ENCODE assay signal across 8 cellular contexts in genomic region chr14:49586673-49587460, GRCh38. TPM values are rescaled to one million over a fixed set of nuclear protein-coding genes. Genes with fewer than 3 reads are reported as not detected.
DNase-seq lines count a peak whose midpoint lies in the region; ATAC-seq, FAIRE-seq and TF ChIP-seq lines count a peak whose summit lies in the region.

No MANE protein-coding gene starts in this region.

- H3K4me3 Mint-ChIP-seq in activated naive CD4-positive, alpha-beta T cell treated with anti-CD3 and anti-CD28 coated beads for 36 hours: peak overlapping the region; percentile 87

- peaks cover 3% of the 10 kb centered on the region for H3K27me3 Mint-ChIP-seq in activated naive CD4-positive, alpha-beta T cell treated with anti-CD3 and anti-CD28 coated beads for 36 hours (ENCODE audit: low read depth)

- H3K9me3 Mint-ChIP-seq in activated naive CD4-positive, alpha-beta T cell treated with anti-CD3 and anti-CD28 coated beads for 36 hours: no peaks in the 10 kb centered on the region

- FAIRE-seq in frontal cortex (lab: Jason Lieb, UNC) (peak; percentile 54), GM12892 (lab: Jason Lieb, UNC) (no peak)

- peak; percentile 29 for ATAC-seq in GM21737 (IDR thresholded peaks at IDR 0.05; ENCODE audit: unreplicated experiment)
- peak; percentile 44 for ATAC-seq in omental fat pad (ENCODE audit: low FRiP score)

- no peak for TF ChIP-seq POLR2A in GM12892 (IDR thresholded peaks at IDR 0.05; ENCODE audit: low read depth, low read length)

- TF ChIP-seq EP300 in Ishikawa (IDR thresholded peaks at IDR 0.05; ENCODE audit: borderline replicate concordance): no peak

- TF ChIP-seq CTCF in omental fat pad (IDR thresholded peaks at IDR 0.05): peak in 2 of 3 donors; percentile 45 to 48

- DNase-seq in ELF-1 (ENCODE audit: low read depth, low spot score) (peak; percentile 82), OCI-M1 (lab: John Stamatoyannopoulos, UW) (peak; percentile 87), frontal cortex (ENCODE audit: low spot score in 2 of 2) (peak; percentile 32 to 45), omental fat pad (ENCODE audit: low spot score) (no peak), GM12892 (ENCODE audit: insufficient read length) (no peak)
- DNase-seq in activated naive CD4-positive, alpha-beta T cell treated with anti-CD3 and anti-CD28 coated beads for 36 hours: peak; percentile 73

- peaks cover 31% of the 10 kb centered on the region for H3K4me1 Mint-ChIP-seq in activated naive CD4-positive, alpha-beta T cell treated with anti-CD3 and anti-CD28 coated beads for 36 hours (ENCODE audit: low read depth)

- H3K36me3 Mint-ChIP-seq in activated naive CD4-positive, alpha-beta T cell treated with anti-CD3 and anti-CD28 coated beads for 36 hours (ENCODE audit: low read depth): peaks cover 44% of the 10 kb centered on the region

- peak; percentile 36 for TF ChIP-seq RAD21 in Ishikawa (IDR thresholded peaks at IDR 0.05; ENCODE audit: low read depth)

- intact Hi-C loops in activated naive CD4-positive, alpha-beta T cell treated with anti-CD3 and anti-CD28 coated beads for 36 hours (cut with micrococcal nuclease): loop anchor here (1.0 to 5.0 kb wide), 15 partner anchors 11 to 1508 kb away; partner anchors contain the start of genes ARF6, DMAC2L, KLHDC2 and L2HGDH

- CTCF ChIA-PET in activated naive CD4-positive, alpha-beta T cell treated with anti-CD3 and anti-CD28 coated beads for 36 hours (lab: Charles Lee): interaction anchor here (0.6 to 3.8 kb wide), 12 partner anchors 9 to 265 kb away, joined by 3 to 33 read pairs (median 4); partner anchors contain the start of genes LRR1, MGAT2, NEMF and RPL36AL

- H3K27ac Mint-ChIP-seq in activated naive CD4-positive, alpha-beta T cell treated with anti-CD3 and anti-CD28 coated beads for 36 hours: peak overlapping the region; percentile 98

TF ChIP-seq in Ishikawa, 13 proteins besides CTCF, POLR2A, EP300 and RAD21:
- 0 out of 2 replicates have a peak, but pooled peaks have one; percentile 21 for TF ChIP-seq YY1 (IDR thresholded peaks at IDR 0.05; ENCODE audit: low read depth)
- no peak for TF ChIP-seq CEBPB (IDR thresholded peaks at IDR 0.05)
- peak; percentile 49; the same call in 1 of the 2 replicates for TF ChIP-seq TEAD4 (IDR thresholded peaks at IDR 0.05)
- TF ChIP-seq FOXM1 (IDR thresholded peaks at IDR 0.05; ENCODE audit: borderline replicate concordance, low read depth): no peak
- TF ChIP-seq EGR1 (IDR thresholded peaks at IDR 0.05): no peak
- TF ChIP-seq REST (IDR thresholded peaks at IDR 0.05; ENCODE audit: low read depth): no peak

RNA-seq across cellular contexts. Expression of gene RPS29, which starts 0.7 kb away (rescaled TPM):
- total RNA-seq in activated naive CD4-positive, alpha-beta T cell treated with anti-CD3 and anti-CD28 coated beads for 36 hours: 1,000 to 10,000 TPM; 1,858 to 2,382 TPM
- total RNA-seq in frontal cortex (2,056 TPM), omental fat pad (over 10,000 TPM in 1 of 4 donors, 1,000 to 10,000 TPM in 3; 4,173 to 10,135 (median 9,095) TPM)
- 10,187 TPM for polyA plus RNA-seq in GM12892 (2012; ENCODE audit: missing spikeins)

RNA-seq across cellular contexts. Expression of gene LRR1, which starts 11.9 kb away (rescaled TPM):
- 10 to 100 TPM; 47.7 to 49.1 TPM for total RNA-seq in activated naive CD4-positive, alpha-beta T cell treated with anti-CD3 and anti-CD28 coated beads for 36 hours
- total RNA-seq in frontal cortex: 5.3 TPM
- 10 to 100 TPM in 2 of 4 donors, 1 to 10 TPM in 2; 5.0 to 15.6 (median 8.1) TPM for total RNA-seq in omental fat pad
- 24.9 TPM for polyA plus RNA-seq in GM12892 (2012; ENCODE audit: missing spikeins)

RNA-seq across cellular contexts. Expression of gene RPL36AL, which starts 33.6 kb away (rescaled TPM):
- 100 to 1,000 TPM; 250 to 266 TPM for total RNA-seq in activated naive CD4-positive, alpha-beta T cell treated with anti-CD3 and anti-CD28 coated beads for 36 hours
- 87.6 TPM for total RNA-seq in frontal cortex
- total RNA-seq in omental fat pad: 100 to 1,000 TPM; 150 to 280 (median 234) TPM
- polyA plus RNA-seq in GM12892 (2012; ENCODE audit: missing spikeins): 499 TPM

RNA-seq across cellular contexts. Expression of gene MGAT2, which starts 33.7 kb away (rescaled TPM):
- 10 to 100 TPM; 20.6 to 20.7 TPM for total RNA-seq in activated naive CD4-positive, alpha-beta T cell treated with anti-CD3 and anti-CD28 coated beads for 36 hours
- total RNA-seq in frontal cortex (51.4 TPM), omental fat pad (10 to 100 TPM; 32.3 to 70.6 (median 36.5) TPM)
- polyA plus RNA-seq in GM12892 (2012; ENCODE audit: missing spikeins): 0.45 TPM

RNA-seq across cellular contexts. Expression of gene DNAAF2, which starts 48.2 kb away (rescaled TPM):
- 1 to 10 TPM; 5.5 to 6.0 TPM for total RNA-seq in activated naive CD4-positive, alpha-beta T cell treated with anti-CD3 and anti-CD28 coated beads for 36 hours
- 22.0 TPM for total RNA-seq in frontal cortex
- total RNA-seq in omental fat pad: 10 to 100 TPM in 2 of 4 donors, 1 to 10 TPM in 2; 7.2 to 16.5 (median 10.3) TPM
- 7.4 TPM for polyA plus RNA-seq in GM12892 (2012; ENCODE audit: missing spikeins)

Comparison
In these comparisons a context has a peak if more than half of its experiments do, and no peak if none do; other contexts are left out.
1. DNase-seq: peak in ELF-1 (single experiment), OCI-M1 (single experiment), activated naive CD4-positive, alpha-beta T cell treated with anti-CD3 and anti-CD28 coated beads for 36 hours (single experiment) and frontal cortex (2 of 2); none in omental fat pad (single experiment) and GM12892 (single experiment).